In the genomic region with DNA sequence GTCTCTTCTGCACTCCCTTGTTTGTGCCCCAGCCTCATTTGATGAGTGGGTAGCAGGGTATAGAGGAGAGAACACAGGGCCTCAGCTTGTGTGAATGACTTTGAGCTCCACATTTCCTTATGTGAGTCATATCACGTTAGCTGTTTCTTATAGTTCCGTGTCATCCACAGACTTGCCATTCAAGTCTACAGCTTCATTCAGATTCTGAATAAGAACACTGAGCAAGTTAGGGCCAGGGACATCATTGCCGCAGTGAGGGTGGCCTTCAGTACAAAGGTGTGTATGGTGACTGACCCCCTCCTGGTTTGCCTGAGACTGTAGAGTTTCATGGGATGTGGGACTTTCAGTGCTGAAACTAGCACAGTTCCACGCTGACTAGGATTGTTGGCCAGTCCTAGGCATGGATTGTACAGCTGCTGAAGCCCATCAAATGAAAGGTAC, we compare ENCODE assay signal across 2 cellular contexts.
TF ChIP-seq lines count a peak whose summit lies in the region.

No MANE protein-coding gene starts in this region.

TF ChIP-seq in A549, 52 proteins besides CTCF, POLR2A, EP300 and RAD21:
- TF ChIP-seq PBX3 (IDR thresholded peaks at IDR 0.05) (no peak), CHD4 (IDR thresholded peaks at IDR 0.05; ENCODE audit: borderline replicate concordance) (no peak), RARB (CRISPR knock-in tag; IDR thresholded peaks at IDR 0.05) (no peak), CHD2 (IDR thresholded peaks at IDR 0.05; ENCODE audit: low read length, partially characterized antibody) (no peak), FOXS1 (CRISPR knock-in tag; IDR thresholded peaks at IDR 0.05) (no peak), MAFK (IDR thresholded peaks at IDR 0.05; ENCODE audit: partially characterized antibody) (no peak), FOSL2 (IDR thresholded peaks at IDR 0.05) (no peak), FOSL2 (CRISPR knock-in tag; IDR thresholded peaks at IDR 0.05) (no peak), RFX5 (IDR thresholded peaks at IDR 0.05) (no peak), NFE2L2 (conservative IDR thresholded peaks at IDR 0.05; ENCODE audit: low read length) (no peak), RNF2 (IDR thresholded peaks at IDR 0.05; ENCODE audit: borderline replicate concordance, low read depth) (no peak), CBX2 (IDR thresholded peaks at IDR 0.05; ENCODE audit: borderline replicate concordance, low read depth) (no peak), PHF8 (IDR thresholded peaks at IDR 0.05; ENCODE audit: borderline replicate concordance, low read depth) (no peak), ZC3H11A (IDR thresholded peaks at IDR 0.05) (no peak), ZSCAN20 (CRISPR knock-in tag; IDR thresholded peaks at IDR 0.05) (no peak), CEBPB (IDR thresholded peaks at IDR 0.05) (no peak)
- TF ChIP-seq, protein P1, sequence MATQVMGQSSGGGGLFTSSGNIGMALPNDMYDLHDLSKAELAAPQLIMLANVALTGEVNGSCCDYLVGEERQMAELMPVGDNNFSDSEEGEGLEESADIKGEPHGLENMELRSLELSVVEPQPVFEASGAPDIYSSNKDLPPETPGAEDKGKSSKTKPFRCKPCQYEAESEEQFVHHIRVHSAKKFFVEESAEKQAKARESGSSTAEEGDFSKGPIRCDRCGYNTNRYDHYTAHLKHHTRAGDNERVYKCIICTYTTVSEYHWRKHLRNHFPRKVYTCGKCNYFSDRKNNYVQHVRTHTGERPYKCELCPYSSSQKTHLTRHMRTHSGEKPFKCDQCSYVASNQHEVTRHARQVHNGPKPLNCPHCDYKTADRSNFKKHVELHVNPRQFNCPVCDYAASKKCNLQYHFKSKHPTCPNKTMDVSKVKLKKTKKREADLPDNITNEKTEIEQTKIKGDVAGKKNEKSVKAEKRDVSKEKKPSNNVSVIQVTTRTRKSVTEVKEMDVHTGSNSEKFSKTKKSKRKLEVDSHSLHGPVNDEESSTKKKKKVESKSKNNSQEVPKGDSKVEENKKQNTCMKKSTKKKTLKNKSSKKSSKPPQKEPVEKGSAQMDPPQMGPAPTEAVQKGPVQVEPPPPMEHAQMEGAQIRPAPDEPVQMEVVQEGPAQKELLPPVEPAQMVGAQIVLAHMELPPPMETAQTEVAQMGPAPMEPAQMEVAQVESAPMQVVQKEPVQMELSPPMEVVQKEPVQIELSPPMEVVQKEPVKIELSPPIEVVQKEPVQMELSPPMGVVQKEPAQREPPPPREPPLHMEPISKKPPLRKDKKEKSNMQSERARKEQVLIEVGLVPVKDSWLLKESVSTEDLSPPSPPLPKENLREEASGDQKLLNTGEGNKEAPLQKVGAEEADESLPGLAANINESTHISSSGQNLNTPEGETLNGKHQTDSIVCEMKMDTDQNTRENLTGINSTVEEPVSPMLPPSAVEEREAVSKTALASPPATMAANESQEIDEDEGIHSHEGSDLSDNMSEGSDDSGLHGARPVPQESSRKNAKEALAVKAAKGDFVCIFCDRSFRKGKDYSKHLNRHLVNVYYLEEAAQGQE (IDR thresholded peaks at IDR 0.05), result no peak

TF ChIP-seq in K562, 482 proteins besides CTCF, POLR2A, EP300 and RAD21 (continued from another document):
- TF ChIP-seq MAFK (IDR thresholded peaks at IDR 0.05; ENCODE audit: low read length), result no peak
